8 cellular contexts compared by ENCODE assay signal in genomic region chr19:57682226-57682766, GRCh38. TPM values are rescaled to one million over a fixed set of nuclear protein-coding genes. Genes with fewer than 3 reads are reported as not detected.
A peak's percentile ranks its signal among the peaks of the same experiment; 100 is the strongest.
DNase-seq lines count a peak whose midpoint lies in the region; ATAC-seq and TF ChIP-seq lines count a peak whose summit lies in the region.

No MANE protein-coding gene starts in this region.

- H3K9me3 ChIP-seq in heart right ventricle (peaks cover 0 to 59% (median 33%) of the 10 kb centered on the region in 11 donors), uterus (peaks cover 0 to 44% of the 10 kb centered on the region in 2 donors)

- H3K27me3 Mint-ChIP-seq in activated naive CD8-positive, alpha-beta T cell treated with anti-CD3 and anti-CD28 coated beads for 36 hours: peaks cover 8% of the 10 kb centered on the region

- H3K4me3 Mint-ChIP-seq in activated naive CD8-positive, alpha-beta T cell treated with anti-CD3 and anti-CD28 coated beads for 36 hours: peak overlapping the region; percentile 97

- H3K9me3 Mint-ChIP-seq in activated naive CD8-positive, alpha-beta T cell treated with anti-CD3 and anti-CD28 coated beads for 36 hours: peaks cover 54% of the 10 kb centered on the region

- H3K27me3 ChIP-seq in heart right ventricle: no peaks in the 10 kb centered on the region
- no peaks in the 10 kb centered on the region for H3K27me3 ChIP-seq in uterus

- intact Hi-C loops in heart right ventricle (cut with DNase I): no loop called here
- intact Hi-C loops in left ventricle myocardium superior (cut with micrococcal nuclease): no loop called here
- intact Hi-C loops in lower leg skin (cut with DNase I; ENCODE audit: low total_unique reads): no loop called here
- intact Hi-C loops in uterus (cut with DNase I; ENCODE audit: low total_unique reads): no loop called here

- peak overlapping the region; percentile 96 for H3K27ac Mint-ChIP-seq in activated naive CD8-positive, alpha-beta T cell treated with anti-CD3 and anti-CD28 coated beads for 36 hours

- H3K36me3 ChIP-seq in heart right ventricle (peaks cover 0 to 43% (median 31%) of the 10 kb centered on the region in 9 donors), uterus (no peaks in the 10 kb centered on the region)

- no peak for DNase-seq in heart right ventricle
- no peak for DNase-seq in left ventricle myocardium superior
- DNase-seq in activated naive CD8-positive, alpha-beta T cell treated with anti-CD3 and anti-CD28 coated beads for 36 hours: no peak
- DNase-seq in lower leg skin (ENCODE audit: low spot score in 2 of 2): no peak
- no peak for DNase-seq in uterus
- DNase-seq in GM10266 (ENCODE audit: extremely low spot score): no peak

- ATAC-seq in heart right ventricle (no peak), left ventricle myocardium superior (no peak), HG03432 (IDR thresholded peaks at IDR 0.05; ENCODE audit: unreplicated experiment) (no peak), HG03521 (IDR thresholded peaks at IDR 0.05; ENCODE audit: unreplicated experiment) (no peak)

- H3K4me1 ChIP-seq in heart right ventricle: peaks cover 3 to 22% (median 17%) of the 10 kb centered on the region in 9 donors
- H3K4me1 ChIP-seq in uterus: peaks cover 0 to 6% of the 10 kb centered on the region in 2 donors

- TF ChIP-seq POLR2A in lower leg skin (IDR thresholded peaks at IDR 0.05) (no peak), uterus (IDR thresholded peaks at IDR 0.05) (no peak)

- WGBS in heart right ventricle, 2 donors: 3% methylated on average over 19 of the region's 19 CpGs
- 3 to 5% methylated on average over 16 to 19 of the region's 19 CpGs for WGBS in lower leg skin, 2 donors

- H3K4me3 ChIP-seq in heart right ventricle (peak overlapping the region; percentile 74 to 96 (median 92)), lower leg skin (ENCODE audit: low read depth, poor library complexity, severe bottlenecking) (peak overlapping the region; percentile 89), uterus (peak overlapping the region; percentile 81 to 92)

- TF ChIP-seq CTCF in heart right ventricle (IDR thresholded peaks at IDR 0.05): no peak
- no peak for TF ChIP-seq CTCF in lower leg skin (IDR thresholded peaks at IDR 0.05)
- TF ChIP-seq CTCF in uterus (IDR thresholded peaks at IDR 0.05): no peak
- TF ChIP-seq CTCF in GM10266 (IDR thresholded peaks at IDR 0.05; ENCODE audit: control insufficient read depth, insufficient read depth, low read depth, missing control alignments): no peak

- peaks cover 28% of the 10 kb centered on the region for H3K4me1 Mint-ChIP-seq in activated naive CD8-positive, alpha-beta T cell treated with anti-CD3 and anti-CD28 coated beads for 36 hours

- H3K27ac ChIP-seq in heart right ventricle (peak overlapping the region in 9 of 10 donors; percentile 56 to 85 (median 76)), uterus (no peak overlapping the region)

- H3K36me3 Mint-ChIP-seq in activated naive CD8-positive, alpha-beta T cell treated with anti-CD3 and anti-CD28 coated beads for 36 hours: peaks cover 57% of the 10 kb centered on the region

RNA-seq across cellular contexts. Expression of gene ZNF551, which starts 0.5 kb away (rescaled TPM):
- total RNA-seq in heart right ventricle (1 to 10 TPM; 3.3 to 5.5 (median 4.1) TPM), left ventricle myocardium superior (3.1 TPM), lower leg skin (10 to 100 TPM in 3 of 4 donors, 1 to 10 TPM in 1; 9.3 to 20.8 (median 19.5) TPM), uterus (100 to 1,000 TPM in 1 of 4 donors, 10 to 100 TPM in 2, 1 to 10 TPM in 1; 8.7 to 123 (median 27.2) TPM)
- 1 to 10 TPM; 1.8 to 1.9 TPM for polyA plus RNA-seq in heart right ventricle
- 10 to 100 TPM; 18.2 to 21.4 TPM for total RNA-seq in activated naive CD8-positive, alpha-beta T cell treated with anti-CD3 and anti-CD28 coated beads for 36 hours

RNA-seq across cellular contexts. Expression of gene ZSCAN4, which starts 13.6 kb away (rescaled TPM):
- total RNA-seq in heart right ventricle: under 1 TPM in 5 of 10 donors, not detected in 5; 0.10 to 0.57 (median 0.19) TPM
- under 1 TPM; 0.03 to 0.29 TPM for polyA plus RNA-seq in heart right ventricle
- not detected for total RNA-seq in left ventricle myocardium superior
- under 1 TPM in 1 of 2 experiments, not detected in 1; 0.14 TPM for total RNA-seq in activated naive CD8-positive, alpha-beta T cell treated with anti-CD3 and anti-CD28 coated beads for 36 hours
- total RNA-seq in lower leg skin: under 1 TPM in 2 of 4 donors, not detected in 2; 0.39 to 0.71 TPM
- total RNA-seq in uterus: not detected

RNA-seq across cellular contexts. Expression of gene ZNF154, which starts 26.7 kb away (rescaled TPM):
- total RNA-seq in heart right ventricle (1 to 10 TPM; 2.8 to 5.7 (median 4.4) TPM), left ventricle myocardium superior (3.5 TPM), lower leg skin (1 to 10 TPM in 1 of 4 donors, under 1 TPM in 3; 0.15 to 1.0 (median 0.77) TPM), uterus (10 to 100 TPM in 1 of 4 donors, 1 to 10 TPM in 2, under 1 TPM in 1; 0.88 to 27.4 (median 1.5) TPM)
- 1 to 10 TPM; 1.2 to 6.4 TPM for polyA plus RNA-seq in heart right ventricle
- 1 to 10 TPM; 6.3 to 6.7 TPM for total RNA-seq in activated naive CD8-positive, alpha-beta T cell treated with anti-CD3 and anti-CD28 coated beads for 36 hours

RNA-seq across cellular contexts. Expression of gene ZNF671, which starts 45.1 kb away (rescaled TPM):
- total RNA-seq in heart right ventricle (10 to 100 TPM in 1 of 10 donors, 1 to 10 TPM in 9; 5.8 to 10.4 (median 7.7) TPM), left ventricle myocardium superior (6.7 TPM), lower leg skin (1 to 10 TPM in 2 of 4 donors, under 1 TPM in 2; 0.88 to 4.3 (median 2.0) TPM), uterus (10 to 100 TPM in 1 of 4 donors, 1 to 10 TPM in 2, under 1 TPM in 1; 0.88 to 20.2 (median 3.4) TPM)
- 1 to 10 TPM; 3.9 to 6.8 TPM for polyA plus RNA-seq in heart right ventricle
- 10 to 100 TPM in 1 of 2 experiments, 1 to 10 TPM in 1; 8.9 to 10.9 TPM for total RNA-seq in activated naive CD8-positive, alpha-beta T cell treated with anti-CD3 and anti-CD28 coated beads for 36 hours

RNA-seq across cellular contexts. Expression of gene ZNF211, which starts 49.3 kb away (rescaled TPM):
- total RNA-seq in heart right ventricle (10 to 100 TPM in 6 of 10 donors, 1 to 10 TPM in 4; 9.2 to 14.1 (median 10.4) TPM), left ventricle myocardium superior (11.1 TPM), lower leg skin (10 to 100 TPM; 12.9 to 33.5 (median 17.7) TPM), uterus (100 to 1,000 TPM in 1 of 4 donors, 10 to 100 TPM in 2, 1 to 10 TPM in 1; 9.4 to 115 (median 20.7) TPM)
- polyA plus RNA-seq in heart right ventricle: 10 to 100 TPM in 1 of 2 donors, 1 to 10 TPM in 1; 5.7 to 26.6 TPM
- 1 to 10 TPM; 6.9 to 7.9 TPM for total RNA-seq in activated naive CD8-positive, alpha-beta T cell treated with anti-CD3 and anti-CD28 coated beads for 36 hours

Comparison
In these comparisons a context has a peak if more than half of its experiments do, and no peak if none do; other contexts are left out.
1. H3K27ac ChIP-seq: peak in heart right ventricle (9 of 10); none in uterus (0 of 2).
2. Peak in every context shown above with its lines, with median percentiles within 50 percentile points of each other: H3K4me3 ChIP-seq.